29 cellular contexts compared by ENCODE assay signal in genomic region chr7:26560857-26561256, GRCh38.
"Had no signal": no experiment of that assay in that cellular context is flagged by ENCODE, and none has a peak within 500 bp of the region (broad histone marks: within the 10 kb centered on the region; RNA-seq: fewer than 3 reads in every experiment).

No MANE protein-coding gene starts in this region.

- H3K27me3 ChIP-seq: hepatocyte, pancreas, upper lobe of right lung had no signal

- H3K27ac Mint-ChIP-seq: memory B cell; naive thymus-derived CD4-positive, alpha-beta T cell; natural killer cell treated with Interleukin-12 subunit alpha and Interleukin-12 subunit beta and Interleukin-15 and Interleukin-18, amount 100 ng/mL, for 72 hours; stimulated activated naive B cell treated with anti-CD40 and anti-IgM and Interleukin-4, amounts not matched to agents 10 μg/mL and 1 μg/mL and 100 μg/mL, for 72 hours had no signal

- H3K27ac ChIP-seq: hepatocyte, left ventricle myocardium inferior, pancreas, prostate gland, skin epidermis, suprapubic skin, thoracic aorta, tibial artery, upper lobe of right lung had no signal

- ATAC-seq: mucosa of descending colon; naive thymus-derived CD4-positive, alpha-beta T cell; natural killer cell treated with Interleukin-12 subunit alpha and Interleukin-12 subunit beta and Interleukin-15 and Interleukin-18, amount 100 ng/mL, for 72 hours; pancreas; right cardiac atrium; sciatic nerve; stimulated activated naive B cell treated with anti-CD40 and anti-IgM and Interleukin-4, amounts not matched to agents 10 μg/mL and 1 μg/mL and 100 μg/mL, for 72 hours; stimulated activated naive CD8-positive, alpha-beta T cell treated with anti-CD3 and anti-CD28 coated beads, Interleukin-15, Interleukin-2, amounts not matched to agents 100 U/mL and 50 U/mL, for 24 hours; upper lobe of right lung had no signal

- H3K4me1 ChIP-seq: left ventricle myocardium inferior, pancreas, prostate gland, suprapubic skin, tibial artery, upper lobe of right lung had no signal

- H3K36me3 ChIP-seq: left ventricle myocardium inferior, pancreas, prostate gland, suprapubic skin, thoracic aorta, tibial artery, upper lobe of right lung had no signal

- DNase-seq: islet precursor cell; left ventricle myocardium inferior; midbrain; mucosa of descending colon; naive thymus-derived CD4-positive, alpha-beta T cell; nucleus accumbens; pancreas; posterior cingulate gyrus; retina; right cardiac atrium; stimulated activated CD4-positive, alpha-beta T cell treated with anti-CD3 and anti-CD28 coated beads, Interleukin-12 subunit alpha, Interleukin-12 subunit beta, amount 100 ng/mL, for 4 hours; stimulated activated CD4-positive, alpha-beta T cell treated with anti-CD3 and anti-CD28 coated beads, Interleukin-15, amount 100 ng/mL, for 24 hours; stimulated activated CD4-positive, alpha-beta T cell treated with anti-CD3 and anti-CD28 coated beads, Interleukin-2, amount 100 ng/mL, for 24 hours; stimulated activated CD4-positive, alpha-beta T cell treated with anti-CD3 and anti-CD28 coated beads, Interleukin-4, amount 100 ng/mL, for 1 hour; stimulated activated naive B cell treated with anti-CD40 and anti-IgM and Interleukin-4, amounts not matched to agents 10 μg/mL and 1 μg/mL and 100 μg/mL, for 72 hours; stimulated activated naive CD8-positive, alpha-beta T cell treated with anti-CD3 and anti-CD28 coated beads, Interleukin-15, Interleukin-2, amounts not matched to agents 100 U/mL and 50 U/mL, for 24 hours; tibial artery; trophoblast cell; upper lobe of right lung had no signal

- H3K36me3 Mint-ChIP-seq: natural killer cell treated with Interleukin-12 subunit alpha and Interleukin-12 subunit beta and Interleukin-15 and Interleukin-18, amount 100 ng/mL, for 72 hours; stimulated activated naive B cell treated with anti-CD40 and anti-IgM and Interleukin-4, amounts not matched to agents 10 μg/mL and 1 μg/mL and 100 μg/mL, for 72 hours had no signal

- H3K4me1 Mint-ChIP-seq: memory B cell; naive thymus-derived CD4-positive, alpha-beta T cell; stimulated activated naive B cell treated with anti-CD40 and anti-IgM and Interleukin-4, amounts not matched to agents 10 μg/mL and 1 μg/mL and 100 μg/mL, for 72 hours had no signal

- H3K9me3 Mint-ChIP-seq: natural killer cell treated with Interleukin-12 subunit alpha and Interleukin-12 subunit beta and Interleukin-15 and Interleukin-18, amount 100 ng/mL, for 72 hours; neural crest cell had no signal

- H3K4me3 ChIP-seq: hepatocyte, left ventricle myocardium inferior, lung, mucosa of descending colon, pancreas, prostate gland, skin epidermis, suprapubic skin, thoracic aorta, tibial artery, upper lobe of right lung had no signal

- H3K9me3 ChIP-seq: left ventricle myocardium inferior, mucosa of descending colon, pancreas, prostate gland, suprapubic skin, thoracic aorta, tibial artery, upper lobe of right lung had no signal

- H3K4me3 Mint-ChIP-seq: memory B cell; naive thymus-derived CD4-positive, alpha-beta T cell; natural killer cell treated with Interleukin-12 subunit alpha and Interleukin-12 subunit beta and Interleukin-15 and Interleukin-18, amount 100 ng/mL, for 72 hours; neural crest cell; stimulated activated naive B cell treated with anti-CD40 and anti-IgM and Interleukin-4, amounts not matched to agents 10 μg/mL and 1 μg/mL and 100 μg/mL, for 72 hours had no signal
